Comparison of ENCODE assay signal across 20 cellular contexts in genomic region chr2:179022685-179023084, GRCh38.
"Had no signal": no experiment of that assay in that cellular context is flagged by ENCODE, and none has a peak within 500 bp of the region (broad histone marks: within the 10 kb centered on the region; RNA-seq: fewer than 3 reads in every experiment).

No MANE protein-coding gene starts in this region.

- FAIRE-seq: endometrium had no signal

- H3K4me3 Mint-ChIP-seq: activated CD8-positive, alpha-beta memory T cell treated with anti-CD3 and anti-CD28 coated beads, Interleukin-2, amount 10 ng/mL, durations not matched to agents 7 days and 5 days; activated naive CD8-positive, alpha-beta T cell; activated T-cell treated with anti-CD3 and anti-CD28 coated beads, Interleukin-2, amount 50 U/mL, for 24 hours; immature natural killer cell; nephron progenitor cell; stimulated activated naive CD8-positive, alpha-beta T cell treated with anti-CD3 and anti-CD28 coated beads, Interleukin-15, Interleukin-2, amounts not matched to agents 100 ng/mL and 50 ng/mL, for 24 hours; T-helper 2 cell treated with Interferon-gamma antibody and Interleukin-4, amounts not matched to agents 5 μg/mL and 100 μg/mL, for 36 hours had no signal

- H3K9me3 ChIP-seq: psoas muscle, thoracic aorta had no signal

- H3K27me3 Mint-ChIP-seq: activated CD8-positive, alpha-beta memory T cell treated with anti-CD3 and anti-CD28 coated beads, Interleukin-2, amount 10 ng/mL, durations not matched to agents 7 days and 5 days; activated naive CD8-positive, alpha-beta T cell; activated T-cell treated with anti-CD3 and anti-CD28 coated beads, Interleukin-2, amount 50 U/mL, for 24 hours; stimulated activated naive CD8-positive, alpha-beta T cell treated with anti-CD3 and anti-CD28 coated beads, Interleukin-15, Interleukin-2, amounts not matched to agents 100 ng/mL and 50 ng/mL, for 24 hours had no signal

- H3K4me3 ChIP-seq: breast epithelium, psoas muscle, thoracic aorta had no signal

- H3K27me3 ChIP-seq: breast epithelium, dorsolateral prefrontal cortex had no signal

- H3K27ac Mint-ChIP-seq: activated naive CD8-positive, alpha-beta T cell; activated T-cell treated with anti-CD3 and anti-CD28 coated beads, Interleukin-2, amount 50 U/mL, for 24 hours; immature natural killer cell; nephron progenitor cell; stimulated activated naive CD8-positive, alpha-beta T cell treated with anti-CD3 and anti-CD28 coated beads, Interleukin-15, Interleukin-2, amounts not matched to agents 100 ng/mL and 50 ng/mL, for 24 hours; T-helper 2 cell treated with Interferon-gamma antibody and Interleukin-4, amounts not matched to agents 5 μg/mL and 100 μg/mL, for 36 hours had no signal

- DNase-seq: activated CD4-positive, alpha-beta T cell treated with anti-CD3 and anti-CD28 coated beads, Interleukin-2, amount 50 U/mL, for 48 hours; activated CD4-positive, CD25-positive, alpha-beta regulatory T cell treated with anti-CD3 and anti-CD28 coated beads, Interleukin-2, amount 50 U/mL, for 72 hours; activated CD8-positive, alpha-beta memory T cell treated with anti-CD3 and anti-CD28 coated beads, Interleukin-2, amount 10 ng/mL, durations not matched to agents 7 days and 5 days; activated effector memory CD4-positive, alpha-beta T cell treated with anti-CD3 and anti-CD28 coated beads, Interleukin-2, amount 50 U/mL, for 16 hours; activated T-cell treated with anti-CD3 and anti-CD28 coated beads, Interleukin-2, amount 50 U/mL, for 24 hours; aorta; dorsolateral prefrontal cortex; immature natural killer cell; left cardiac atrium; nephron progenitor cell; psoas muscle; stimulated activated CD4-positive, alpha-beta T cell treated with anti-CD3 and anti-CD28 coated beads, Interleukin-4, amount 100 ng/mL, for 1 hour; stimulated activated CD8-positive, alpha-beta memory T cell treated with anti-CD3 and anti-CD28 coated beads, Interleukin-4, amount 100 ng/mL, for 48 hours had no signal

- H3K27ac ChIP-seq: breast epithelium, psoas muscle, thoracic aorta had no signal

- ATAC-seq: activated CD8-positive, alpha-beta memory T cell treated with anti-CD3 and anti-CD28 coated beads, Interleukin-2, amount 10 ng/mL, durations not matched to agents 7 days and 5 days; esophagus mucosa had no signal

- H3K4me1 ChIP-seq: breast epithelium had no signal

- H3K36me3 ChIP-seq: breast epithelium, thoracic aorta had no signal
